8 cellular contexts compared by ENCODE assay signal in the genomic region with DNA sequence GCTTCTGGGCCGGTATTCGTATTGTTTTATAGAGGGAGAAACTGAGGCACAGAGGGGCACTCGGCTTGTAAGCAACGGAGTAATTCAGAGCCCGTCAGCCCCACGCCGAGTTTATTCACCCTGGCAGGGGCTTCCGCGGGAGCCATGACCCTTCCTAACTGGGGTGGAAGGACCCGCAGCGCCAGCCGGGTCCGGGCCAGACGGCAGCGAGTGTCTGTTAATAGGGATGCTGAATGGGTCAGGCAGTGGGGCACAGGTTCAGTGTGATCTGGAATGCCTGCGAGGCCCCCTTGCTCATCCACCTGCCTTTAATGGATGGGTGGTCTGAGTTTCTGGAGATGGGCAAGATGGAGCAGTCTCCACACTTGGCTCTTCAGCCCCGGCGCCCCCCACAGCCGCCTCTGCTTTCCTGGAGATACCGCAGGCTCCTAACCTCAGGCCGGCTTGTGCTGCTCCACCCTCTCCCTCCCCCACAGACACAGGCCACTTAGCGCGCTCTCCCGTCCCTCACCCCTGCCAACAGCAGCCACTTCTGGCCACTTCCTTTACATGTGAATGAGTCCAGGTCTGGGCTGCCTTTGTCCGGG.
A peak's percentile ranks its signal among the peaks of the same experiment; 100 is the strongest.
DNase-seq lines count a peak whose midpoint lies in the region; ATAC-seq and TF ChIP-seq lines count a peak whose summit lies in the region.

No MANE protein-coding gene starts in this region.

- H3K4me3 ChIP-seq in ascending aorta = peak overlapping the region in 1 of 2 donors; percentile 71

- intact Hi-C loops in ascending aorta (cut with DNase I) = loop anchor here (5.0 kb wide), 1 partner anchor 145 kb away; the partner anchor contains the start of gene ERCC6L2

- H3K36me3 Mint-ChIP-seq in activated T-cell treated with anti-CD3 and anti-CD28 coated beads, Interleukin-2, amount 50 U/mL, for 72 hours (ENCODE audit: insufficient read depth in 2 of 2) = peaks cover 8 to 9% of the 10 kb centered on the region in 2 donors

- H3K4me3 Mint-ChIP-seq in activated T-cell treated with anti-CD3 and anti-CD28 coated beads, Interleukin-2, amount 50 U/mL, for 72 hours = peak overlapping the region; percentile 87 to 90
- peak overlapping the region; percentile 95 to 98 for H3K4me3 Mint-ChIP-seq in stimulated activated naive CD8-positive, alpha-beta T cell treated with anti-CD3 and anti-CD28 coated beads, Interleukin-15, amount 100 ng/mL, for 72 hours

- no peaks in the 10 kb centered on the region for H3K9me3 ChIP-seq in ascending aorta

- peaks cover 56% of the 10 kb centered on the region for H3K4me1 Mint-ChIP-seq in activated T-cell treated with anti-CD3 and anti-CD28 coated beads, Interleukin-2, amount 50 U/mL, for 72 hours (ENCODE audit: low read depth)
- H3K4me1 Mint-ChIP-seq in stimulated activated naive CD8-positive, alpha-beta T cell treated with anti-CD3 and anti-CD28 coated beads, Interleukin-15, amount 100 ng/mL, for 72 hours = peaks cover 88% of the 10 kb centered on the region

- DNase-seq in NCI-H748 (lab: John Stamatoyannopoulos, UW; ENCODE audit: unreplicated experiment) (peak; percentile 28), NCI-H748 treated with DMSO at 0.1 percent for 48 hours (lab: John Stamatoyannopoulos, UW) (no peak), iPS-NIHi11 (ENCODE audit: low spot score) (peak; percentile 58), RPMI8226 (no peak), NCI-H1694 (lab: John Stamatoyannopoulos, UW) (no peak), ascending aorta (ENCODE audit: low spot score in 2 of 2) (no peak)
- DNase-seq in activated T-cell treated with anti-CD3 and anti-CD28 coated beads, Interleukin-2, amount 50 U/mL, for 72 hours = peak; percentile 60 to 61
- peak; percentile 60 to 67 for DNase-seq in stimulated activated naive CD8-positive, alpha-beta T cell treated with anti-CD3 and anti-CD28 coated beads, Interleukin-15, amount 100 ng/mL, for 72 hours

- H3K9me3 Mint-ChIP-seq in activated T-cell treated with anti-CD3 and anti-CD28 coated beads, Interleukin-2, amount 50 U/mL, for 72 hours = peaks cover 0 to 4% of the 10 kb centered on the region in 2 donors
- peaks cover 7 to 15% of the 10 kb centered on the region in 2 donors for H3K9me3 Mint-ChIP-seq in stimulated activated naive CD8-positive, alpha-beta T cell treated with anti-CD3 and anti-CD28 coated beads, Interleukin-15, amount 100 ng/mL, for 72 hours

- TF ChIP-seq CTCF in ascending aorta (IDR thresholded peaks at IDR 0.05) = no peak

- no peak overlapping the region for H3K27ac ChIP-seq in ascending aorta

- peaks cover 5 to 22% of the 10 kb centered on the region in 2 donors for H3K4me1 ChIP-seq in ascending aorta

- peaks cover 7% of the 10 kb centered on the region for H3K27me3 ChIP-seq in ascending aorta

- peak; percentile 37 to 41 for ATAC-seq in activated T-cell treated with anti-CD3 and anti-CD28 coated beads, Interleukin-2, amount 50 U/mL, for 72 hours (replicated peaks in 1 of 2)
- ATAC-seq in stimulated activated naive CD8-positive, alpha-beta T cell treated with anti-CD3 and anti-CD28 coated beads, Interleukin-15, amount 100 ng/mL, for 72 hours = peak; percentile 61

- no peaks in the 10 kb centered on the region for H3K36me3 ChIP-seq in ascending aorta

- peak overlapping the region; percentile 79 for H3K27ac Mint-ChIP-seq in activated T-cell treated with anti-CD3 and anti-CD28 coated beads, Interleukin-2, amount 50 U/mL, for 72 hours
- peak overlapping the region; percentile 98 to 99 for H3K27ac Mint-ChIP-seq in stimulated activated naive CD8-positive, alpha-beta T cell treated with anti-CD3 and anti-CD28 coated beads, Interleukin-15, amount 100 ng/mL, for 72 hours

- H3K27me3 Mint-ChIP-seq in activated T-cell treated with anti-CD3 and anti-CD28 coated beads, Interleukin-2, amount 50 U/mL, for 72 hours (ENCODE audit: low read depth) = peaks cover 35% of the 10 kb centered on the region
- H3K27me3 Mint-ChIP-seq in stimulated activated naive CD8-positive, alpha-beta T cell treated with anti-CD3 and anti-CD28 coated beads, Interleukin-15, amount 100 ng/mL, for 72 hours = peaks cover 29% of the 10 kb centered on the region

Comparison
In these comparisons a context has a peak if more than half of its experiments do, and no peak if none do; other contexts are left out.
1. DNase-seq: peak in NCI-H748 (single experiment), activated T-cell treated with anti-CD3 and anti-CD28 coated beads, Interleukin-2, amount 50 U/mL, for 72 hours (2 of 2), iPS-NIHi11 (single experiment) and stimulated activated naive CD8-positive, alpha-beta T cell treated with anti-CD3 and anti-CD28 coated beads, Interleukin-15, amount 100 ng/mL, for 72 hours (2 of 2); none in NCI-H748 treated with DMSO at 0.1 percent for 48 hours (single experiment), RPMI8226 (single experiment), NCI-H1694 (single experiment) and ascending aorta (0 of 2).